Comparison of ENCODE assay signal across 15 cellular contexts in genomic region chr19:40742477-40742876, GRCh38. TPM values are rescaled to one million over a fixed set of nuclear protein-coding genes. Genes with fewer than 3 reads are reported as not detected.
DNase-seq lines count a peak whose midpoint lies in the region; ATAC-seq and TF ChIP-seq lines count a peak whose summit lies in the region.
"Had no signal": no experiment of that assay in that cellular context is flagged by ENCODE, and none has a peak within 500 bp of the region (broad histone marks: within the 10 kb centered on the region; RNA-seq: fewer than 3 reads in every experiment).

No MANE protein-coding gene starts in this region.

- TF ChIP-seq POLR2A in breast epithelium (IDR thresholded peaks at IDR 0.05) = no peak

- H3K4me1 ChIP-seq in heart right ventricle (peaks cover 0 to 32% (median 12%) of the 10 kb centered on the region in 9 donors), endodermal cell (ENCODE audit: control insufficient read depth, insufficient read depth, low read length) (no peaks in the 10 kb centered on the region), neuronal stem cell (ENCODE audit: control insufficient read depth in 2 of 2, insufficient read depth in 1 of 2, low read depth in 1 of 2, low read length in 2 of 2) (peaks cover 0 to 1% of the 10 kb centered on the region in 2 donors), breast epithelium (no peaks in the 10 kb centered on the region), trophoblast cell (ENCODE audit: control insufficient read depth in 1 of 2, insufficient read depth in 2 of 2, low read length in 2 of 2) (peaks cover 12 to 17% of the 10 kb centered on the region in 2 experiments)
- H3K4me1 ChIP-seq: HAP-1 had no signal

- H3K27ac Mint-ChIP-seq in endodermal cell (no peak overlapping the region), natural killer cell (no peak overlapping the region)
- no peak overlapping the region for H3K27ac Mint-ChIP-seq in activated naive CD4-positive, alpha-beta T cell treated with anti-CD3 and anti-CD28 coated beads, Interleukin-2, amount 50 U/mL, for 72 hours

- H3K4me3 ChIP-seq in heart right ventricle = no peak overlapping the region
- H3K4me3 ChIP-seq in endodermal cell (ENCODE audit: low read length) = no peak overlapping the region
- peak overlapping the region in 1 of 2 donors; percentile 45 for H3K4me3 ChIP-seq in neuronal stem cell (ENCODE audit: low read length in 2 of 2)
- H3K4me3 ChIP-seq in breast epithelium = no peak overlapping the region
- H3K4me3 ChIP-seq in trophoblast cell (ENCODE audit: low read depth, low read length) = no peak overlapping the region
- H3K4me3 ChIP-seq: GM12878, HAP-1 had no signal

- WGBS in heart right ventricle, 2 donors = 89 to 91% methylated on average over 17 of the region's 17 CpGs
- WGBS in endodermal cell (ENCODE audit: insufficient coverage in 1 of 2, insufficient read length in 1 of 2), 2 experiments = 92 to 96% methylated on average over 13 to 17 of the region's 17 CpGs
- no CpG with 5 or more reads among the region's 17 CpGs for WGBS in neuronal stem cell (ENCODE audit: extremely low coverage in 2 of 2, insufficient read length in 2 of 2, insufficient replicate concordance in 1 of 2), 2 donors
- WGBS in trophoblast cell (ENCODE audit: extremely low coverage, insufficient coverage, insufficient read length) = no CpG with 5 or more reads among the region's 17 CpGs

- H4K12ac ChIP-seq in trophoblast cell (ENCODE audit: low read depth, low read length) = no peak overlapping the region

- H3K14ac ChIP-seq in neuronal stem cell (ENCODE audit: low read length) (no peak overlapping the region), trophoblast cell (ENCODE audit: low read length) (no peak overlapping the region)

- peak; percentile 42 for DNase-seq in Right ventricle myocardium superior
- no peak for DNase-seq in heart right ventricle
- no peak for DNase-seq in endodermal cell
- DNase-seq in neuronal stem cell (ENCODE audit: low spot score) = no peak
- DNase-seq in breast epithelium (ENCODE audit: low spot score in 2 of 2) = no peak
- DNase-seq in natural killer cell = no peak
- no peak for DNase-seq in activated naive CD4-positive, alpha-beta T cell treated with anti-CD3 and anti-CD28 coated beads, Interleukin-2, amount 50 U/mL, for 72 hours (ENCODE audit: low spot score in 2 of 2)
- no peak for DNase-seq in trophoblast cell
- DNase-seq: DMS153, NCI-H1436 treated with DMSO at 0.1 percent for 48 hours, NCI-H2081, NCI-H510A treated with DMSO at 0.1 percent for 48 hours had no signal

- H3K9me3 ChIP-seq in heart right ventricle = no peaks in the 10 kb centered on the region
- H3K9me3 ChIP-seq in endodermal cell (ENCODE audit: control insufficient read depth, low read length) = no peaks in the 10 kb centered on the region
- peaks cover 0 to 1% of the 10 kb centered on the region in 2 donors for H3K9me3 ChIP-seq in neuronal stem cell (replicated peaks in 1 of 2; ENCODE audit: control insufficient read depth in 2 of 2, insufficient read depth in 1 of 2, low read depth in 1 of 2, low read length in 2 of 2)
- no peaks in the 10 kb centered on the region for H3K9me3 ChIP-seq in breast epithelium
- H3K9me3 ChIP-seq in trophoblast cell (ENCODE audit: insufficient read depth, low read depth, low read length) = no peaks in the 10 kb centered on the region
- H3K9me3 ChIP-seq: HAP-1 had no signal

- H3K9ac ChIP-seq in endodermal cell (ENCODE audit: extremely low read depth, low read length, poor library complexity, severe bottlenecking) (no peak overlapping the region), neuronal stem cell (ENCODE audit: low read depth, low read length, poor library complexity) (no peak overlapping the region), trophoblast cell (ENCODE audit: low read length) (no peak overlapping the region)

- H2AK5ac ChIP-seq in neuronal stem cell (ENCODE audit: low read depth, low read length) (no peak overlapping the region), trophoblast cell (ENCODE audit: low read length) (no peak overlapping the region)

- no peak for TF ChIP-seq CTCF in heart right ventricle (IDR thresholded peaks at IDR 0.05)
- peak; percentile 16 for TF ChIP-seq CTCF in endodermal cell (conservative IDR thresholded peaks at IDR 0.05)
- no peak for TF ChIP-seq CTCF in breast epithelium (IDR thresholded peaks at IDR 0.05)
- no peak for TF ChIP-seq CTCF in natural killer cell (IDR thresholded peaks at IDR 0.05)

- H4K91ac ChIP-seq in neuronal stem cell (ENCODE audit: low read depth, low read length, poor library complexity) (no peak overlapping the region), trophoblast cell (ENCODE audit: low read depth, low read length) (no peak overlapping the region)

- peaks cover 3% of the 10 kb centered on the region for H3K4me1 Mint-ChIP-seq in endodermal cell
- H3K4me1 Mint-ChIP-seq in natural killer cell = no peaks in the 10 kb centered on the region

- no peak overlapping the region for H2BK15ac ChIP-seq in neuronal stem cell (ENCODE audit: low read length)

- H4K8ac ChIP-seq in neuronal stem cell (ENCODE audit: low read depth, low read length) (no peak overlapping the region), trophoblast cell (ENCODE audit: low read depth, low read length) (no peak overlapping the region)

- no peak overlapping the region for H3K4ac ChIP-seq in neuronal stem cell (ENCODE audit: low read length)
- H3K4ac ChIP-seq in trophoblast cell (ENCODE audit: low read depth, low read length) = no peak overlapping the region

- ATAC-seq in Right ventricle myocardium superior (ENCODE audit: poor library complexity) (peak; percentile 17), heart right ventricle (no peak), natural killer cell (no peak)
- ATAC-seq in activated naive CD4-positive, alpha-beta T cell treated with anti-CD3 and anti-CD28 coated beads, Interleukin-2, amount 50 U/mL, for 72 hours = no peak
- ATAC-seq: GM12878 had no signal

- H3K79me1 ChIP-seq in neuronal stem cell (ENCODE audit: low read depth, low read length) = peaks cover 3% of the 10 kb centered on the region
- H3K79me1 ChIP-seq in trophoblast cell (ENCODE audit: low read length) = peaks cover 4% of the 10 kb centered on the region

- H3K4me3 Mint-ChIP-seq in endodermal cell (no peak overlapping the region), natural killer cell (no peak overlapping the region)

- H2BK12ac ChIP-seq in neuronal stem cell (ENCODE audit: low read length) (no peak overlapping the region), trophoblast cell (ENCODE audit: low read length) (no peak overlapping the region)

- intact Hi-C loops in Right ventricle myocardium superior (cut with DNase I) (no loop called here), heart right ventricle (cut with DNase I) (loop anchor here in 1 of 10 donors (5.0 kb wide), 1 partner anchor 70 kb away; no protein-coding TSS in a partner anchor), breast epithelium (cut with DNase I; ENCODE audit: low total_unique reads) (no loop called here), natural killer cell (cut with micrococcal nuclease) (no loop called here)

- no peak overlapping the region for H3K4me2 ChIP-seq in neuronal stem cell (ENCODE audit: insufficient read depth, low read length, poor library complexity, severe bottlenecking)
- H3K4me2 ChIP-seq in trophoblast cell (ENCODE audit: low read length) = no peak overlapping the region

- H3K79me2 ChIP-seq in trophoblast cell (ENCODE audit: control insufficient read depth, insufficient read depth, low read length, poor library complexity) = no peaks in the 10 kb centered on the region

- H3K9me3 Mint-ChIP-seq in endodermal cell (no peaks in the 10 kb centered on the region), natural killer cell (no peaks in the 10 kb centered on the region)
- no peaks in the 10 kb centered on the region for H3K9me3 Mint-ChIP-seq in activated naive CD4-positive, alpha-beta T cell treated with anti-CD3 and anti-CD28 coated beads, Interleukin-2, amount 50 U/mL, for 72 hours

- no peaks in the 10 kb centered on the region for H3K27me3 ChIP-seq in heart right ventricle
- H3K27me3 ChIP-seq in endodermal cell (ENCODE audit: control insufficient read depth, insufficient read depth, low read length, poor library complexity, severe bottlenecking) = no peaks in the 10 kb centered on the region
- no peaks in the 10 kb centered on the region for H3K27me3 ChIP-seq in neuronal stem cell (ENCODE audit: control insufficient read depth in 3 of 3, insufficient read depth in 3 of 3, low read depth in 1 of 3, low read length in 3 of 3)
- H3K27me3 ChIP-seq in breast epithelium = no peaks in the 10 kb centered on the region
- H3K27me3 ChIP-seq in trophoblast cell (ENCODE audit: insufficient read depth, low read length) = no peaks in the 10 kb centered on the region

- H2BK120ac ChIP-seq in neuronal stem cell (ENCODE audit: low read depth, low read length) (no peak overlapping the region), trophoblast cell (ENCODE audit: insufficient read depth, low read length, poor library complexity) (no peak overlapping the region)

- no peak overlapping the region for H2AFZ ChIP-seq in neuronal stem cell (ENCODE audit: low read length)
- no peak overlapping the region for H2AFZ ChIP-seq in trophoblast cell (ENCODE audit: insufficient read depth, low read length, poor library complexity)

- H3K36me3 ChIP-seq in heart right ventricle (peaks cover 0 to 47% (median 9%) of the 10 kb centered on the region in 9 donors), endodermal cell (ENCODE audit: control insufficient read depth, insufficient read depth, low read length) (peaks cover 13% of the 10 kb centered on the region), neuronal stem cell (replicated peaks in 1 of 2; ENCODE audit: control insufficient read depth in 2 of 2, insufficient read depth in 2 of 2, low read length in 2 of 2) (peaks cover 17 to 49% of the 10 kb centered on the region in 2 donors), breast epithelium (peaks cover 7% of the 10 kb centered on the region), trophoblast cell (ENCODE audit: control insufficient read depth in 1 of 2, insufficient read depth in 2 of 2, low read length in 2 of 2) (peaks cover 23 to 28% of the 10 kb centered on the region in 2 experiments)

- H2BK5ac ChIP-seq in neuronal stem cell (ENCODE audit: low read length) = no peak overlapping the region
- H2BK5ac ChIP-seq in trophoblast cell (ENCODE audit: low read depth, low read length, poor library complexity) = no peak overlapping the region

- H3K36me3 Mint-ChIP-seq in endodermal cell (ENCODE audit: low read depth) (peaks cover 19% of the 10 kb centered on the region), natural killer cell (no peaks in the 10 kb centered on the region)
- no peaks in the 10 kb centered on the region for H3K36me3 Mint-ChIP-seq in activated naive CD4-positive, alpha-beta T cell treated with anti-CD3 and anti-CD28 coated beads, Interleukin-2, amount 50 U/mL, for 72 hours

- no peaks in the 10 kb centered on the region for H3K27me3 Mint-ChIP-seq in endodermal cell (ENCODE audit: insufficient read depth)
- no peaks in the 10 kb centered on the region for H3K27me3 Mint-ChIP-seq in natural killer cell (ENCODE audit: low read depth in 2 of 2)

- H3K23ac ChIP-seq in neuronal stem cell (ENCODE audit: low read depth, low read length, poor library complexity) (peak overlapping the region; percentile 95), trophoblast cell (ENCODE audit: low read length) (no peak overlapping the region)

- peak overlapping the region in 1 of 10 donors; percentile 80 for H3K27ac ChIP-seq in heart right ventricle
- H3K27ac ChIP-seq in endodermal cell (ENCODE audit: low read depth, low read length) = no peak overlapping the region
- H3K27ac ChIP-seq in neuronal stem cell (replicated peaks; ENCODE audit: low read length) = no peak overlapping the region
- H3K27ac ChIP-seq in breast epithelium = peak overlapping the region in 1 of 2 donors; percentile 87
- H3K27ac ChIP-seq in trophoblast cell (ENCODE audit: low read depth, low read length) = no peak overlapping the region
- H3K27ac ChIP-seq: C4-2B had no signal

- no peak overlapping the region for H3K18ac ChIP-seq in neuronal stem cell (ENCODE audit: low read length)
- H3K18ac ChIP-seq in trophoblast cell (ENCODE audit: low read length) = no peak overlapping the region

RNA-seq across cellular contexts. Expression of gene ACTMAP, which starts 7.8 kb away (rescaled TPM):
- total RNA-seq in Right ventricle myocardium superior (5.2 TPM), heart right ventricle (10 to 100 TPM in 2 of 10 donors, 1 to 10 TPM in 8; 5.3 to 11.4 (median 8.4) TPM), endodermal cell (10 to 100 TPM; 26.0 to 34.3 TPM), breast epithelium (1 to 10 TPM; 2.6 to 3.2 (median 2.9) TPM), natural killer cell (1 to 10 TPM; 5.9 to 9.6 (median 8.2) TPM)
- 10 to 100 TPM in 1 of 2 donors, 1 to 10 TPM in 1; 3.6 to 12.8 TPM for polyA plus RNA-seq in heart right ventricle
- 23.8 TPM for polyA plus RNA-seq in endodermal cell (2013, experiment 1 of 2)
- polyA plus RNA-seq in endodermal cell (2013, experiment 2 of 2) = 21.1 TPM
- 12.8 TPM for polyA plus RNA-seq in neuronal stem cell (2013, experiment 1 of 2)
- 13.2 TPM for polyA plus RNA-seq in neuronal stem cell (2013, experiment 2 of 2)
- total RNA-seq in activated naive CD4-positive, alpha-beta T cell treated with anti-CD3 and anti-CD28 coated beads, Interleukin-2, amount 50 U/mL, for 72 hours = 10 to 100 TPM; 21.4 to 23.2 TPM
- 7.5 and 8.6 TPM in 2 replicates for polyA plus RNA-seq in trophoblast cell (2013)

RNA-seq across cellular contexts. Expression of gene SNRPA, which starts 8.5 kb away (rescaled TPM):
- total RNA-seq in Right ventricle myocardium superior = 27.7 TPM
- total RNA-seq in heart right ventricle = 10 to 100 TPM; 24.0 to 40.6 (median 34.4) TPM
- polyA plus RNA-seq in heart right ventricle = 10 to 100 TPM; 35.3 to 36.7 TPM
- 100 to 1,000 TPM; 160 to 199 TPM for total RNA-seq in endodermal cell
- 206 TPM for polyA plus RNA-seq in endodermal cell (2013, experiment 1 of 2)
- polyA plus RNA-seq in endodermal cell (2013, experiment 2 of 2) = 196 TPM
- 346 TPM for polyA plus RNA-seq in neuronal stem cell (2013, experiment 1 of 2)
- polyA plus RNA-seq in neuronal stem cell (2013, experiment 2 of 2) = 347 TPM
- total RNA-seq in breast epithelium = 10 to 100 TPM; 41.6 to 52.8 (median 52.1) TPM
- total RNA-seq in natural killer cell = 10 to 100 TPM; 56.2 to 65.9 (median 60.9) TPM
- total RNA-seq in activated naive CD4-positive, alpha-beta T cell treated with anti-CD3 and anti-CD28 coated beads, Interleukin-2, amount 50 U/mL, for 72 hours = 100 to 1,000 TPM; 197 to 227 TPM
- polyA plus RNA-seq in trophoblast cell (2013) = 159 and 164 TPM in 2 replicates

RNA-seq across cellular contexts. Expression of gene ITPKC, which starts 25.6 kb away (rescaled TPM):
- 14.7 TPM for total RNA-seq in Right ventricle myocardium superior
- 10 to 100 TPM in 3 of 10 donors, 1 to 10 TPM in 7; 6.2 to 15.3 (median 9.1) TPM for total RNA-seq in heart right ventricle
- polyA plus RNA-seq in heart right ventricle = 10 to 100 TPM; 16.8 to 17.3 TPM
- total RNA-seq in endodermal cell = 10 to 100 TPM in 1 of 2 donors, 1 to 10 TPM in 1; 9.9 to 11.1 TPM
- polyA plus RNA-seq in endodermal cell (2013, experiment 1 of 2) = 8.8 TPM
- polyA plus RNA-seq in endodermal cell (2013, experiment 2 of 2) = 8.2 TPM
- polyA plus RNA-seq in neuronal stem cell (2013, experiment 1 of 2) = 4.7 TPM
- polyA plus RNA-seq in neuronal stem cell (2013, experiment 2 of 2) = 4.7 TPM
- 10 to 100 TPM; 41.8 to 71.6 (median 55.1) TPM for total RNA-seq in breast epithelium
- 10 to 100 TPM in 2 of 3 donors, 1 to 10 TPM in 1; 8.7 to 11.1 (median 11.0) TPM for total RNA-seq in natural killer cell
- total RNA-seq in activated naive CD4-positive, alpha-beta T cell treated with anti-CD3 and anti-CD28 coated beads, Interleukin-2, amount 50 U/mL, for 72 hours = 1 to 10 TPM; 8.3 to 9.4 TPM
- polyA plus RNA-seq in trophoblast cell (2013) = 13.1 and 13.5 TPM in 2 replicates

RNA-seq across cellular contexts. Expression of gene COQ8B, which starts 25.8 kb away (rescaled TPM):
- total RNA-seq in Right ventricle myocardium superior = 36.1 TPM
- total RNA-seq in heart right ventricle = 10 to 100 TPM; 17.9 to 34.3 (median 27.3) TPM
- 10 to 100 TPM; 26.3 to 34.4 TPM for polyA plus RNA-seq in heart right ventricle
- 10 to 100 TPM; 45.6 to 49.8 TPM for total RNA-seq in endodermal cell
- 39.8 TPM for polyA plus RNA-seq in endodermal cell (2013, experiment 1 of 2)
- 34.3 TPM for polyA plus RNA-seq in endodermal cell (2013, experiment 2 of 2)
- polyA plus RNA-seq in neuronal stem cell (2013, experiment 1 of 2) = 29.0 TPM
- 28.4 TPM for polyA plus RNA-seq in neuronal stem cell (2013, experiment 2 of 2)
- 10 to 100 TPM; 28.2 to 50.8 (median 45.7) TPM for total RNA-seq in breast epithelium
- total RNA-seq in natural killer cell = 10 to 100 TPM; 31.8 to 46.7 (median 39.6) TPM
- 10 to 100 TPM; 25.5 to 39.8 TPM for total RNA-seq in activated naive CD4-positive, alpha-beta T cell treated with anti-CD3 and anti-CD28 coated beads, Interleukin-2, amount 50 U/mL, for 72 hours
- 14.4 and 14.9 TPM in 2 replicates for polyA plus RNA-seq in trophoblast cell (2013)

RNA-seq across cellular contexts. Expression of gene MIA, which starts 32.8 kb away (rescaled TPM):
- total RNA-seq in Right ventricle myocardium superior (not detected), heart right ventricle (1 to 10 TPM in 3 of 10 donors, under 1 TPM in 2, not detected in 5; 0.63 to 1.7 (median 1.0) TPM), endodermal cell (not detected), breast epithelium (10 to 100 TPM in 1 of 3 donors, 1 to 10 TPM in 1, not detected in 1; 5.6 to 47.3 TPM), natural killer cell (not detected)
- 1 to 10 TPM; 2.0 to 2.4 TPM for polyA plus RNA-seq in heart right ventricle
- 3.2 TPM for polyA plus RNA-seq in endodermal cell (2013, experiment 1 of 2)
- 5.2 TPM for polyA plus RNA-seq in endodermal cell (2013, experiment 2 of 2)
- 0.15 TPM for polyA plus RNA-seq in neuronal stem cell (2013, experiment 1 of 2)
- polyA plus RNA-seq in neuronal stem cell (2013, experiment 2 of 2) = 0.32 TPM
- total RNA-seq in activated naive CD4-positive, alpha-beta T cell treated with anti-CD3 and anti-CD28 coated beads, Interleukin-2, amount 50 U/mL, for 72 hours = not detected
- polyA plus RNA-seq in trophoblast cell (2013) = 2.0 and 2.1 TPM in 2 replicates
